ENCODE assay signal across 1 cellular context in the genomic region with DNA sequence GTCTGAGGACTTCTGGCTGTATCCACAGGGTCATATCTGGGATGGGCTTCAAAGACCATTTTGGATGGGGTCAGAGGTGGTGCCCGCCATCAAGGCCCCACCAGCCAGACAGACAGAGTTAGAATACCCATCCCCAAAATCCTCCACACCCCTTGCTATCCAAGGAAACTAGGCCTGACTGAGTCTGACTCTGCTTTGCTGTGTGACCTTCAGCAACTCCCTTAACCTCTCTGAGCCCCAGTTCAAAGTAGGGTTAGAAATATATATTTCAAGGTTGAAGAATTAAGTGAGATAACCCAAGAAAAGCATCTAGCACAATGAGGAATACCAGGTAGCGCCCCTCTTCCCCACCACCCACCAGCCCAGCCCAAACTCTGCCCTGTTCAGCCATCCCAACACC.
A peak's percentile ranks its signal among the peaks of the same experiment; 100 is the strongest.
TF ChIP-seq lines count a peak whose summit lies in the region.

No MANE protein-coding gene starts in this region.

TF ChIP-seq in K562, 482 proteins besides CTCF, POLR2A, EP300 and RAD21:
- peak; percentile 61 for TF ChIP-seq ZFP36 (IDR thresholded peaks at IDR 0.05; ENCODE audit: low read depth, low read length, partially characterized antibody)
- no peak for TF ChIP-seq SMAD4 (CRISPR knock-in tag; conservative IDR thresholded peaks at IDR 0.05)
- TF ChIP-seq RBM25 (IDR thresholded peaks at IDR 0.05; ENCODE audit: low read depth, low read length, severe bottlenecking) = peak; percentile 77
